Comparison of ENCODE assay signal across 22 cellular contexts in the genomic region with DNA sequence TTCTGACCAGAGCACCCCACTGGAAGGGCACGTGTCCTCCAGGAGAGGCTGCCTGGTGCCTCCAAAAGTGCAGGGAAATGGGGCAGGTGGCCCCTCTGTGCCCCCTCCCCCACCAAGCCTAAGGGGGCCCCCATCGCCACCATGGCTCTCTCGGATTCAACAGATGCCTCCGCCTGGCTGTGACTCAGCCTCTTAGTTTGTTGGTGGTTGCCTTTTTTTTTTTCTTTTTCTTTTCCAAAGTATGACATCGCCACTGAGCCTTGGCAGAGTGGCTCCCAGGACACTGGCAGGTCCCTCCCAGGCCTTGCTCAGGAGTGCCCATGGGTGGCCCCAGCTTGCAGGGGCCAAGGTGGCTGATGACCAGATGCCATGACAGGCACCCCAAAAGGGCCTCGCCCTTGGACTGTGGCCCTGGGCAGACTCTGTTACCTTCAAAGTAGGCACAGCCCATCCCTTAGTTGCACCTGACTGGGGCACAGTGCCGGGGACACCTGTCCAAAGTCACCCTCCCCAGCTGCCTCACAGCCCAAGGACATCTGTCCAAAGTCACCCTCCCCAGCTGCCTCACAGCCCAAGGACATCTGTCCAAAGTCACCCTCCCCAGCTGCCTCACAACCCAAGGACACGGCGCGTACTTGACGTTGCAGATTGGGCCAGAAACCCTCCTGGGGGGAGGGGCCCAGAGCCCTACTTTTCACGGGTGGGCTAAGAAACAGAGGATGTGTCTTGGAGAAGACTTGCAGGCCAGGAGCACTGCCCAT. TPM values are rescaled to one million over a fixed set of nuclear protein-coding genes. Genes with fewer than 3 reads are reported as not detected.
A peak's percentile ranks its signal among the peaks of the same experiment; 100 is the strongest.
DNase-seq lines count a peak whose midpoint lies in the region; ATAC-seq and TF ChIP-seq lines count a peak whose summit lies in the region.
"Had no signal": no experiment of that assay in that cellular context is flagged by ENCODE, and none has a peak within 500 bp of the region (broad histone marks: within the 10 kb centered on the region; RNA-seq: fewer than 3 reads in every experiment).

No MANE protein-coding gene starts in this region.

- H3K36me3 ChIP-seq in HEK293 (ENCODE audit: control insufficient read depth in 2 of 2, insufficient read depth in 1 of 2, low read length in 2 of 2) (no peaks in the 10 kb centered on the region), WERI-Rb-1 (no peaks in the 10 kb centered on the region)
- H3K36me3 ChIP-seq: right atrium auricular region, vagina had no signal

- H3K36me3 Mint-ChIP-seq in stimulated activated memory B cell treated with anti-CD40 and anti-IgM and Interleukin-4, amounts not matched to agents 10 μg/mL and 1 μg/mL and 100 μg/mL, for 72 hours = peaks cover 7% of the 10 kb centered on the region
- no peaks in the 10 kb centered on the region for H3K36me3 Mint-ChIP-seq in type B pancreatic cell
- H3K36me3 Mint-ChIP-seq: activated naive CD8-positive, alpha-beta T cell treated with anti-CD3 and anti-CD28 coated beads, Interleukin-2, amount 10 ng/mL, durations not matched to agents 7 days and 5 days; WTC11 had no signal

- no peaks in the 10 kb centered on the region for H3K27me3 ChIP-seq in WERI-Rb-1 (ENCODE audit: insufficient read depth, low read depth, severe bottlenecking)
- H3K27me3 ChIP-seq: right atrium auricular region, vagina had no signal

- H3K4me1 ChIP-seq in HEK293 (ENCODE audit: control insufficient read depth, insufficient read depth, low read length) = peaks cover 5% of the 10 kb centered on the region; the same call in 1 of the 2 replicates
- H3K4me1 ChIP-seq: right atrium auricular region, vagina had no signal

- H3K27ac ChIP-seq in HEK293 (ENCODE audit: extremely low read depth, low read depth, low read length) (no peak overlapping the region), WERI-Rb-1 (peak overlapping the region; percentile 65)
- H3K27ac ChIP-seq: HL-60, KMS-11, right atrium auricular region, vagina had no signal

- no peaks in the 10 kb centered on the region for H3K9me3 Mint-ChIP-seq in stimulated activated memory B cell treated with anti-CD40 and anti-IgM and Interleukin-4, amounts not matched to agents 10 μg/mL and 1 μg/mL and 100 μg/mL, for 72 hours
- H3K9me3 Mint-ChIP-seq in type B pancreatic cell = no peaks in the 10 kb centered on the region
- H3K9me3 Mint-ChIP-seq: activated naive CD8-positive, alpha-beta T cell treated with anti-CD3 and anti-CD28 coated beads, Interleukin-2, amount 10 ng/mL, durations not matched to agents 7 days and 5 days; activated T-cell treated with anti-CD3 and anti-CD28 coated beads, Interleukin-2, amount 50 U/mL, for 72 hours; stimulated activated naive CD8-positive, alpha-beta T cell treated with anti-CD3 and anti-CD28 coated beads, Interleukin-15, amount 100 ng/mL, for 72 hours; WTC11 had no signal

- H3K4me3 Mint-ChIP-seq in stimulated activated memory B cell treated with anti-CD40 and anti-IgM and Interleukin-4, amounts not matched to agents 10 μg/mL and 1 μg/mL and 100 μg/mL, for 72 hours = no peak overlapping the region
- no peak overlapping the region for H3K4me3 Mint-ChIP-seq in type B pancreatic cell
- H3K4me3 Mint-ChIP-seq: activated naive CD8-positive, alpha-beta T cell treated with anti-CD3 and anti-CD28 coated beads, Interleukin-2, amount 10 ng/mL, durations not matched to agents 7 days and 5 days; activated T-cell treated with anti-CD3 and anti-CD28 coated beads, Interleukin-2, amount 50 U/mL, for 72 hours; stimulated activated naive CD8-positive, alpha-beta T cell treated with anti-CD3 and anti-CD28 coated beads, Interleukin-15, amount 100 ng/mL, for 72 hours; T-helper 17 cell; WTC11 had no signal

- H3K9me3 ChIP-seq in HEK293 (ENCODE audit: control insufficient read depth, insufficient read depth, low read depth, low read length) (no peaks in the 10 kb centered on the region), WERI-Rb-1 (ENCODE audit: severe bottlenecking) (no peaks in the 10 kb centered on the region)
- H3K9me3 ChIP-seq: right atrium auricular region, vagina had no signal

- no peak for ATAC-seq in stimulated activated memory B cell treated with anti-CD40 and anti-IgM and Interleukin-4, amounts not matched to agents 10 μg/mL and 1 μg/mL and 100 μg/mL, for 72 hours
- ATAC-seq in activated CD4-positive, CD25-positive, alpha-beta regulatory T cell treated with anti-CD3 and anti-CD28 coated beads, Interleukin-2, amount 50 U/mL, for 24 hours = no peak
- ATAC-seq: activated T-cell treated with anti-CD3 and anti-CD28 coated beads, Interleukin-2, amount 50 U/mL, for 72 hours; left colon; stimulated activated naive CD8-positive, alpha-beta T cell treated with anti-CD3 and anti-CD28 coated beads, Interleukin-15, amount 100 ng/mL, for 72 hours; T-helper 17 cell; WTC11 had no signal

- TF ChIP-seq CTCF in HEK293 (tag by site-specific recombination; IDR thresholded peaks at IDR 0.05) (no peak), WERI-Rb-1 (IDR thresholded peaks at IDR 0.05; ENCODE audit: low read depth, low read length) (no peak), type B pancreatic cell (conservative IDR thresholded peaks at IDR 0.05) (no peak)

- CTCF ChIA-PET in HEK293 (lab: Yijun Ruan, JAX) = interaction anchor here (0.6 to 2.9 kb wide), 2 partner anchors 19 to 83 kb away, joined by 3 to 11 read pairs; no protein-coding TSS in a partner anchor

- H3K27me3 Mint-ChIP-seq in stimulated activated memory B cell treated with anti-CD40 and anti-IgM and Interleukin-4, amounts not matched to agents 10 μg/mL and 1 μg/mL and 100 μg/mL, for 72 hours = peaks cover 36% of the 10 kb centered on the region
- peaks cover 17% of the 10 kb centered on the region for H3K27me3 Mint-ChIP-seq in type B pancreatic cell

- no peak overlapping the region for H3K27ac Mint-ChIP-seq in stimulated activated memory B cell treated with anti-CD40 and anti-IgM and Interleukin-4, amounts not matched to agents 10 μg/mL and 1 μg/mL and 100 μg/mL, for 72 hours
- no peak overlapping the region for H3K27ac Mint-ChIP-seq in type B pancreatic cell
- H3K27ac Mint-ChIP-seq: activated naive CD8-positive, alpha-beta T cell treated with anti-CD3 and anti-CD28 coated beads, Interleukin-2, amount 10 ng/mL, durations not matched to agents 7 days and 5 days; activated T-cell treated with anti-CD3 and anti-CD28 coated beads, Interleukin-2, amount 50 U/mL, for 72 hours; stimulated activated naive CD8-positive, alpha-beta T cell treated with anti-CD3 and anti-CD28 coated beads, Interleukin-15, amount 100 ng/mL, for 72 hours; T-helper 17 cell; WTC11 had no signal

- no peaks in the 10 kb centered on the region for H3K4me1 Mint-ChIP-seq in stimulated activated memory B cell treated with anti-CD40 and anti-IgM and Interleukin-4, amounts not matched to agents 10 μg/mL and 1 μg/mL and 100 μg/mL, for 72 hours
- H3K4me1 Mint-ChIP-seq in type B pancreatic cell (ENCODE audit: unreplicated experiment) = no peaks in the 10 kb centered on the region
- H3K4me1 Mint-ChIP-seq: stimulated activated naive CD8-positive, alpha-beta T cell treated with anti-CD3 and anti-CD28 coated beads, Interleukin-15, amount 100 ng/mL, for 72 hours; WTC11 had no signal

- H3K4me3 ChIP-seq in HEK293 (ENCODE audit: low read depth, low read length) (no peak overlapping the region), WERI-Rb-1 (ENCODE audit: low read depth, low read length) (no peak overlapping the region)
- H3K4me3 ChIP-seq: right atrium auricular region, vagina had no signal

- POLR2A ChIA-PET in HEK293 (lab: Yijun Ruan, JAX) = no interaction called here

- DNase-seq in AG08395 (ENCODE audit: low spot score) = peak; percentile 33
- no peak for DNase-seq in WERI-Rb-1
- DNase-seq in glomerular visceral epithelial cell (ENCODE audit: extremely low spot score) = peak; percentile 19
- no peak for DNase-seq in type B pancreatic cell (ENCODE audit: extremely low spot score, unreplicated experiment)
- no peak for DNase-seq in mucosa of gallbladder (ENCODE audit: low spot score)
- DNase-seq: activated naive CD8-positive, alpha-beta T cell treated with anti-CD3 and anti-CD28 coated beads, Interleukin-2, amount 10 ng/mL, durations not matched to agents 7 days and 5 days; activated T-cell treated with anti-CD3 and anti-CD28 coated beads, Interleukin-2, amount 50 U/mL, for 72 hours; cerebellar nuclear complex; COR-L47; left colon; NCI-H1105 treated with DMSO at 0.1 percent for 48 hours; NCI-H226; stimulated activated naive CD8-positive, alpha-beta T cell treated with anti-CD3 and anti-CD28 coated beads, Interleukin-15, amount 100 ng/mL, for 72 hours; T-helper 17 cell had no signal

TF ChIP-seq in HEK293, 187 proteins besides CTCF, POLR2A, EP300 and RAD21 (continues in another document):
- TF ChIP-seq GLIS2 (tag by site-specific recombination; IDR thresholded peaks at IDR 0.05) (peak; percentile 82), ZBTB49 (tag by site-specific recombination; IDR thresholded peaks at IDR 0.05; ENCODE audit: low read depth) (no peak)

RNA-seq across cellular contexts. Expression of gene NPTX1, which starts 29.6 kb away (rescaled TPM):
- total RNA-seq in type B pancreatic cell (ENCODE audit: low replicate concordance) (1.7 and 4.7 TPM in 2 replicates), mucosa of gallbladder (5.7 TPM)
- total RNA-seq: right atrium auricular region had no signal

RNA-seq across cellular contexts. Expression of gene ENDOV, which starts 31.9 kb away (rescaled TPM):
- total RNA-seq in type B pancreatic cell (ENCODE audit: low replicate concordance) (30.7 and 38.9 TPM in 2 replicates), mucosa of gallbladder (26.2 TPM)

Comparison
In these comparisons a context has a peak if more than half of its experiments do, and no peak if none do; other contexts are left out.
1. DNase-seq: peak in AG08395 (single experiment) and glomerular visceral epithelial cell (single experiment); none in WERI-Rb-1 (single experiment), type B pancreatic cell (single experiment) and mucosa of gallbladder (single experiment).